In genomic region chr1:172425339-172425738, GRCh38 we compare ENCODE assay signal across 1 cellular context.
TF ChIP-seq lines count a peak whose summit lies in the region.

No MANE protein-coding gene starts in this region.

TF ChIP-seq in K562, 482 proteins besides CTCF, POLR2A, EP300 and RAD21 (continued from another document and continues in another):
- TF ChIP-seq, protein P1, sequence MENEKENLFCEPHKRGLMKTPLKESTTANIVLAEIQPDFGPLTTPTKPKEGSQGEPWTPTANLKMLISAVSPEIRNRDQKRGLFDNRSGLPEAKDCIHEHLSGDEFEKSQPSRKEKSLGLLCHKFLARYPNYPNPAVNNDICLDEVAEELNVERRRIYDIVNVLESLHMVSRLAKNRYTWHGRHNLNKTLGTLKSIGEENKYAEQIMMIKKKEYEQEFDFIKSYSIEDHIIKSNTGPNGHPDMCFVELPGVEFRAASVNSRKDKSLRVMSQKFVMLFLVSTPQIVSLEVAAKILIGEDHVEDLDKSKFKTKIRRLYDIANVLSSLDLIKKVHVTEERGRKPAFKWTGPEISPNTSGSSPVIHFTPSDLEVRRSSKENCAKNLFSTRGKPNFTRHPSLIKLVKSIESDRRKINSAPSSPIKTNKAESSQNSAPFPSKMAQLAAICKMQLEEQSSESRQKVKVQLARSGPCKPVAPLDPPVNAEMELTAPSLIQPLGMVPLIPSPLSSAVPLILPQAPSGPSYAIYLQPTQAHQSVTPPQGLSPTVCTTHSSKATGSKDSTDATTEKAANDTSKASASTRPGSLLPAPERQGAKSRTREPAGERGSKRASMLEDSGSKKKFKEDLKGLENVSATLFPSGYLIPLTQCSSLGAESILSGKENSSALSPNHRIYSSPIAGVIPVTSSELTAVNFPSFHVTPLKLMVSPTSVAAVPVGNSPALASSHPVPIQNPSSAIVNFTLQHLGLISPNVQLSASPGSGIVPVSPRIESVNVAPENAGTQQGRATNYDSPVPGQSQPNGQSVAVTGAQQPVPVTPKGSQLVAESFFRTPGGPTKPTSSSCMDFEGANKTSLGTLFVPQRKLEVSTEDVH (IDR thresholded peaks at IDR 0.05; ENCODE audit: low read depth, partially characterized antibody): no peak
- TF ChIP-seq HOXB6 (CRISPR knock-in tag; IDR thresholded peaks at IDR 0.05; ENCODE audit: borderline replicate concordance) (no peak), LEF1 (IDR thresholded peaks at IDR 0.05) (no peak), ZNF384 (IDR thresholded peaks at IDR 0.05; ENCODE audit: low read depth, low read length) (peak; percentile 82), HINFP (tag; conservative IDR thresholded peaks at IDR 0.05; ENCODE audit: low read depth) (no peak), TRIM24 (IDR thresholded peaks at IDR 0.05) (peak in 1 of 2 experiments; percentile 37; a peak in 1 of 4 replicates), JUND (IDR thresholded peaks at IDR 0.05; ENCODE audit: borderline replicate concordance, low read depth, low read length) (0 out of 2 replicates have a peak, but pooled peaks have one; percentile 29), JUND (tag; IDR thresholded peaks at IDR 0.05; ENCODE audit: borderline replicate concordance, low read depth, low read length) (peak; percentile 12; the same call in 1 of the 3 replicates), ZBTB7A (IDR thresholded peaks at IDR 0.05; ENCODE audit: borderline replicate concordance, control insufficient read depth, low read depth, low read length) (no peak), HDAC3 (IDR thresholded peaks at IDR 0.05; ENCODE audit: borderline replicate concordance, partially characterized antibody) (no peak), DACH1 (IDR thresholded peaks at IDR 0.05; ENCODE audit: partially characterized antibody) (peak; percentile 83), CAMTA2 (CRISPR knock-in tag; conservative IDR thresholded peaks at IDR 0.05) (no peak), ZNF311 (CRISPR knock-in tag; IDR thresholded peaks at IDR 0.05) (no peak), ZNF217 (CRISPR knock-in tag; IDR thresholded peaks at IDR 0.05) (no peak), RFX5 (IDR thresholded peaks at IDR 0.05; ENCODE audit: low read depth, low read length) (no peak), SIN3B (IDR thresholded peaks at IDR 0.05; ENCODE audit: low read depth) (no peak), STAT6 (CRISPR knock-in tag; IDR thresholded peaks at IDR 0.05) (no peak), ZNF41 (CRISPR knock-in tag; conservative IDR thresholded peaks at IDR 0.05) (no peak), MBD2 (IDR thresholded peaks at IDR 0.05; ENCODE audit: borderline replicate concordance, low read depth) (no peak), POLR2AphosphoS2 (IDR thresholded peaks at IDR 0.05; ENCODE audit: low read length) (no peak), E2F3 (CRISPR knock-in tag; IDR thresholded peaks at IDR 0.05) (no peak), ZBTB34 (CRISPR knock-in tag; IDR thresholded peaks at IDR 0.05) (no peak), E2F5 (CRISPR knock-in tag; IDR thresholded peaks at IDR 0.05) (no peak), MECOM (CRISPR knock-in tag; IDR thresholded peaks at IDR 0.05) (no peak), HBP1 (CRISPR knock-in tag; IDR thresholded peaks at IDR 0.05) (no peak), ZNF436 (CRISPR knock-in tag; IDR thresholded peaks at IDR 0.05) (no peak), GABPB1 (CRISPR knock-in tag; IDR thresholded peaks at IDR 0.05) (no peak), SP2 (IDR thresholded peaks at IDR 0.05; ENCODE audit: extremely low read depth, low read depth, low read length, poor library complexity, severe bottlenecking) (no peak), CREB3 (tag; conservative IDR thresholded peaks at IDR 0.05; ENCODE audit: low read depth) (0 out of 2 replicates have a peak, but pooled peaks have one; percentile 37), HDAC2 (IDR thresholded peaks at IDR 0.05) (peak; percentile 37; the same call in 1 of the 2 replicates), CTBP1 (IDR thresholded peaks at IDR 0.05; ENCODE audit: borderline replicate concordance) (peak; percentile 20; the same call in 1 of the 2 replicates), NR1H2 (CRISPR knock-in tag; IDR thresholded peaks at IDR 0.05) (no peak), HMBOX1 (IDR thresholded peaks at IDR 0.05) (no peak), PML (IDR thresholded peaks at IDR 0.05; ENCODE audit: low read length) (no peak), ZKSCAN8 (CRISPR knock-in tag; IDR thresholded peaks at IDR 0.05) (no peak)
- TF ChIP-seq, protein P2, sequence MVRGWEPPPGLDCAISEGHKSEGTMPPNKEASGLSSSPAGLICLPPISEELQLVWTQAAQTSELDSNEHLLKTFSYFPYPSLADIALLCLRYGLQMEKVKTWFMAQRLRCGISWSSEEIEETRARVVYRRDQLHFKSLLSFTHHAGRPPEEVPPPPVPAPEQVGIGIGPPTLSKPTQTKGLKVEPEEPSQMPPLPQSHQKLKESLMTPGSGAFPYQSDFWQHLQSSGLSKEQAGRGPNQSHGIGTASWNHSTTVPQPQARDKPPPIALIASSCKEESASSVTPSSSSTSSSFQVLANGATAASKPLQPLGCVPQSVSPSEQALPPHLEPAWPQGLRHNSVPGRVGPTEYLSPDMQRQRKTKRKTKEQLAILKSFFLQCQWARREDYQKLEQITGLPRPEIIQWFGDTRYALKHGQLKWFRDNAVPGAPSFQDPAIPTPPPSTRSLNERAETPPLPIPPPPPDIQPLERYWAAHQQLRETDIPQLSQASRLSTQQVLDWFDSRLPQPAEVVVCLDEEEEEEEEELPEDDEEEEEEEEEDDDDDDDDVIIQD (CRISPR knock-in tag; IDR thresholded peaks at IDR 0.05): no peak
- TF ChIP-seq, protein P3, sequence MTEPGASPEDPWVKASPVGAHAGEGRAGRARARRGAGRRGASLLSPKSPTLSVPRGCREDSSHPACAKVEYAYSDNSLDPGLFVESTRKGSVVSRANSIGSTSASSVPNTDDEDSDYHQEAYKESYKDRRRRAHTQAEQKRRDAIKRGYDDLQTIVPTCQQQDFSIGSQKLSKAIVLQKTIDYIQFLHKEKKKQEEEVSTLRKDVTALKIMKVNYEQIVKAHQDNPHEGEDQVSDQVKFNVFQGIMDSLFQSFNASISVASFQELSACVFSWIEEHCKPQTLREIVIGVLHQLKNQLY (CRISPR knock-in tag; conservative IDR thresholded peaks at IDR 0.05): no peak
- TF ChIP-seq, protein P4, sequence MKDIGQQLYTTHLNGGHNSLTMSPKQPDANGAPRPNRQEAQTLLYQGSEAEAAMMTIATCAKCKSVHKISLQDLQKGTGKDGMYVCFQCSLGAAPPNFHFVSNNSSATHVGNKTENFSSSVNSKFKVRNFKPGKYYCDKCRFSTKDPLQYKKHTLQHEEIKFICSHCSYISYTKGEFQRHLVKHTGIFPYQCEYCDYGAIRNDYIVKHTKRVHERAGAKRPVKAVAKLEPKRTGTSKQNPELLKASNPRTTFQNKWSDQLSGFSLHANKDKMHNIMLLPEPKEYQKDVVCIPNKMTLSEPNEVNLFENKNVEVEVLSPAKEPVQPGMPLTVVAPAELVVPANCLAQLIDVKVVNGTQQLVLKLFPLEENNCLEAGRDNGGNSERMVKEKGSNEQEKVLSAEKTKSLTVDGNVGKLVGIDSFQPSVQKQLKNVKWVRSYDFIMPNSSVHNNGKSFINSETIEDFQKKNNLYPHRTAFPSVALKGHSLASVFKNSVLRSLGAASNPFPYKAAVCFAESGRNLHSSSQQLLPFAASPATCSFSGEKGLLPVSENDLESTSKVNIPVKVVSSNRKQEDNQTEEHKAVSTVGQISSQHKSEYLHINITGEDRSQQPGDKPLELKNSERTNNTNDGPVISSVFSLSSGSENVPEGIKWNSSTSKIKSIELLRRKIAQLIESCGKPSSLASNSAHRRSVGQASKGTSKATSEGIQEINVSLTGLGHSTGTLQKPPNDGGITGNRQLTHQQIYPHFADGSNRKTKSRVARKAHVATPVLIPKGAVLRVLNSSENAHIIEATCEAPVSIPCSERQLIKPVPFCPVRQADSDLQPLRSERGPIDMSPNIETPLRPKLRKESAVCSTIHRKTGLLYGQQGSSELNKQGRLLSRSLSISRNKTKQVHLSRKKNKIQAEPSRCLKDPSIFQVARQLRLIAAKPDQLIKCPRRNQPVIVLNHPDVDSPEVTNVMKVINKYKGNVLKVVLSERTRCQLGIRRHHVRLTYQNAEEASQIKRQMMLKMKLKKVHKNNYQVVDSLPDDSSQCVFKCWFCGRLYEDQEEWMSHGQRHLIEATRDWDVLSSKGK (CRISPR knock-in tag; IDR thresholded peaks at IDR 0.05): no peak
- TF ChIP-seq, protein P5, sequence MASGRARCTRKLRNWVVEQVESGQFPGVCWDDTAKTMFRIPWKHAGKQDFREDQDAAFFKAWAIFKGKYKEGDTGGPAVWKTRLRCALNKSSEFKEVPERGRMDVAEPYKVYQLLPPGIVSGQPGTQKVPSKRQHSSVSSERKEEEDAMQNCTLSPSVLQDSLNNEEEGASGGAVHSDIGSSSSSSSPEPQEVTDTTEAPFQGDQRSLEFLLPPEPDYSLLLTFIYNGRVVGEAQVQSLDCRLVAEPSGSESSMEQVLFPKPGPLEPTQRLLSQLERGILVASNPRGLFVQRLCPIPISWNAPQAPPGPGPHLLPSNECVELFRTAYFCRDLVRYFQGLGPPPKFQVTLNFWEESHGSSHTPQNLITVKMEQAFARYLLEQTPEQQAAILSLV (tag; IDR thresholded peaks at IDR 0.05): no peak
